In the genomic region with DNA sequence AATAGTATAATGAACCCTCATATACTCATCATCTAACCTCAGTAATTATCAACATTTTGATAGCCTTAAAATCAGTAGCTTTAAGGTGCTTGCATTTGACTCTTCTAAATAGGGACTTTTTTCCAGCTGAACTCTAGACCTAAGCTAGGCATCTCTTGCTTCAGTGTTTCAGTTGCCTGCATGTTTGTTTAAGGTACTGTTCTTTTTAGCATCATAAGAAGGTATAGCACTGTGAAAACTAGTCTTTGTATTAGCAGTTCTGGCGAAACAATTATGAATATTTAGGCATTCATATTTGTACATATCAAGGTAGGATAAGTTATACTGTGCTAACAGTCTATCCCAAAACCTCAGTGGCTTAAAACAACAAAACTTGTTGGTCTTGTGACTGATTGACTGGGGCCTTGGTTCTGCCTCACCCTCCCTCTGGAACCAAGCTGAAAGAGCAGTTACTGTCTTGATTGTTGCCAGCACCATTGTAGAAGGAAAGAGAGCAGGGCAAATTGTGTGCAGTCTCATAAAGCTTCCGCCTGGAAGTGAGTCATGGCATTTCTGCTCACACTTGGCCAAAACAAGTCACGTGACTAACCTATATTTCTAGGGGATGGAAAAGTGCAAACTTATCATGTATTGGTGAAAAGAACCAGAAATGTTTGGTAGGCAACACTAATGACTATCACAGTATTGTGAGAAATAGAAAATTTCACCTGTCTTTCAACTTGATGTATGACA, we compare ENCODE assay signal across 15 cellular contexts. TPM values are rescaled to one million over a fixed set of nuclear protein-coding genes. Genes with fewer than 3 reads are reported as not detected.
DNase-seq lines count a peak whose midpoint lies in the region; ATAC-seq and TF ChIP-seq lines count a peak whose summit lies in the region.
"Had no signal": no experiment of that assay in that cellular context is flagged by ENCODE, and none has a peak within 500 bp of the region (broad histone marks: within the 10 kb centered on the region; RNA-seq: fewer than 3 reads in every experiment).

No MANE protein-coding gene starts in this region.

- H3K79me2 ChIP-seq in GM23338 (replicated peaks; ENCODE audit: insufficient read depth): peaks cover 99% of the 10 kb centered on the region

- no peak overlapping the region for H2AFZ ChIP-seq in GM23338

- H3K27me3 Mint-ChIP-seq in GM23338 (ENCODE audit: insufficient read depth, low read depth, poor library complexity): peaks cover 4% of the 10 kb centered on the region
- H3K27me3 Mint-ChIP-seq in activated B cell treated with CpG ODN at 0.5 μM for 24 hours: no peaks in the 10 kb centered on the region

- DNase-seq in A172 (ENCODE audit: low spot score) (peak; percentile 35), GM23338 (ENCODE audit: low spot score) (no peak), activated B cell treated with CpG ODN at 0.5 μM for 24 hours (no peak), glomerular endothelial cell (ENCODE audit: extremely low read depth, low read depth, low spot score) (peak; percentile 73), NCI-H2081 treated with DMSO at 0.1 percent for 48 hours (lab: John Stamatoyannopoulos, UW) (no peak), LoVo (ENCODE audit: low spot score) (no peak)
- DNase-seq: BE2C, MV-4-11, NCI-H2227 treated with DMSO at 0.1 percent for 48 hours, transverse colon, WERI-Rb-1 had no signal

- no peak overlapping the region for H3K27ac ChIP-seq in GM23338 (ENCODE audit: low read depth)
- H3K27ac ChIP-seq: prostate gland, SK-N-MC, transverse colon, WERI-Rb-1 had no signal

- no peak for TF ChIP-seq CTCF in GM23338 (conservative IDR thresholded peaks at IDR 0.05; ENCODE audit: low read depth in 2 of 2)
- TF ChIP-seq CTCF in activated B cell treated with CpG ODN at 0.5 μM for 24 hours (IDR thresholded peaks at IDR 0.05): no peak

- H3K36me3 Mint-ChIP-seq in GM23338 (ENCODE audit: low read depth): peaks cover 31% of the 10 kb centered on the region; the same call in 2 of the 3 replicates
- H3K36me3 Mint-ChIP-seq in activated B cell treated with CpG ODN at 0.5 μM for 24 hours (ENCODE audit: low read depth): peaks cover 34% of the 10 kb centered on the region

- H3K4me3 Mint-ChIP-seq in GM23338: no peak overlapping the region
- no peak overlapping the region for H3K4me3 Mint-ChIP-seq in activated B cell treated with CpG ODN at 0.5 μM for 24 hours

- H3K27ac Mint-ChIP-seq in GM23338 (no peak overlapping the region), activated B cell treated with CpG ODN at 0.5 μM for 24 hours (peak overlapping the region; percentile 30)

- H4K20me1 ChIP-seq in GM23338 (replicated peaks; ENCODE audit: insufficient read depth): 0 out of 2 replicates have a peak, but pooled peaks cover 3% of the 10 kb centered on the region

- H3K4me1 Mint-ChIP-seq in GM23338: peaks cover 41% of the 10 kb centered on the region
- peaks cover 47% of the 10 kb centered on the region for H3K4me1 Mint-ChIP-seq in activated B cell treated with CpG ODN at 0.5 μM for 24 hours

- no peaks in the 10 kb centered on the region for H3F3A ChIP-seq in GM23338 (replicated peaks; ENCODE audit: low read depth)

- POLR2A ChIA-PET in activated B cell treated with CpG ODN at 0.5 μM for 24 hours (lab: Charles Lee): interaction anchor here (0.7 to 1.4 kb wide), 2 partner anchors 11 to 39 kb away, joined by 6 read pairs; no protein-coding TSS in a partner anchor

- peaks cover 17% of the 10 kb centered on the region for H3K9me3 Mint-ChIP-seq in GM23338
- peaks cover 22% of the 10 kb centered on the region for H3K9me3 Mint-ChIP-seq in activated B cell treated with CpG ODN at 0.5 μM for 24 hours

- intact Hi-C loops in activated B cell treated with CpG ODN at 0.5 μM for 24 hours (cut with micrococcal nuclease): no loop called here

- H3K4me2 ChIP-seq in GM23338: 0 out of 2 replicates have a peak overlapping the region, but pooled peaks have one; percentile 8

- H3K4me1 ChIP-seq in GM23338 (ENCODE audit: insufficient read depth): peaks cover 10% of the 10 kb centered on the region
- H3K4me1 ChIP-seq: BE2C, prostate gland had no signal

- no peak for ATAC-seq in GM23338
- ATAC-seq in activated B cell treated with CpG ODN at 0.5 μM for 24 hours (ENCODE audit: low read depth): no peak
- no peak for ATAC-seq in HG03045 (IDR thresholded peaks at IDR 0.05; ENCODE audit: unreplicated experiment)
- no peak for ATAC-seq in HG03460 (IDR thresholded peaks at IDR 0.05; ENCODE audit: unreplicated experiment)

- peaks cover 5% of the 10 kb centered on the region; the same call in 1 of the 2 replicates for H3K36me3 ChIP-seq in GM23338 (ENCODE audit: insufficient read depth)
- H3K36me3 ChIP-seq: BE2C, prostate gland, transverse colon, WERI-Rb-1 had no signal

- CTCF ChIA-PET in activated B cell treated with CpG ODN at 0.5 μM for 24 hours (lab: Charles Lee): no interaction called here

- H3K9me2 ChIP-seq in GM23338 (ENCODE audit: insufficient read depth): no peaks in the 10 kb centered on the region; the same call in 1 of the 2 replicates

- no peak overlapping the region for H3K4me3 ChIP-seq in GM23338
- H3K4me3 ChIP-seq: prostate gland, SK-N-MC, transverse colon had no signal

- H3K27me3 ChIP-seq in GM23338 (ENCODE audit: insufficient read depth): no peaks in the 10 kb centered on the region
- H3K27me3 ChIP-seq: BE2C, transverse colon had no signal

TF ChIP-seq in GM23338, 12 proteins besides CTCF, POLR2A, EP300 and RAD21 (continues in another document):
- TF ChIP-seq EZH2 (IDR thresholded peaks at IDR 0.05; ENCODE audit: low read depth, unreplicated experiment): no peak
- no peak for TF ChIP-seq ZNF462 (CRISPR knock-in tag; IDR thresholded peaks at IDR 0.05)
- no peak for TF ChIP-seq CREB1 (CRISPR knock-in tag; IDR thresholded peaks at IDR 0.05; ENCODE audit: low read depth)

RNA-seq across cellular contexts. Expression of gene GALNT1, which starts 24.3 kb away (rescaled TPM):
- 144 TPM in 2 replicates for total RNA-seq in A172 (2014; rRNA removed; shearing (Covaris generic))
- total RNA-seq in GM23338 (2014; rRNA removed; shearing (Covaris generic)): 60.8 and 67.4 TPM in 2 replicates
- 36.4 and 37.4 TPM in 2 replicates for polyA plus RNA-seq in GM23338 (2016; fragmentation: Nextera tagmentation; extraction: Ambion mirVana)
- 67.5 and 70.6 TPM in 2 replicates for total RNA-seq in activated B cell treated with CpG ODN at 0.5 μM for 24 hours
- total RNA-seq in glomerular endothelial cell: 183 and 267 TPM in 2 replicates

Comparison
In these comparisons a context has a peak if more than half of its experiments do, and no peak if none do; other contexts are left out.
1. DNase-seq: peak in A172 (single experiment) and glomerular endothelial cell (single experiment); none in GM23338 (single experiment), activated B cell treated with CpG ODN at 0.5 μM for 24 hours (single experiment), NCI-H2081 treated with DMSO at 0.1 percent for 48 hours (single experiment) and LoVo (single experiment).